Comparison of ENCODE assay signal across 18 cellular contexts in the genomic region with DNA sequence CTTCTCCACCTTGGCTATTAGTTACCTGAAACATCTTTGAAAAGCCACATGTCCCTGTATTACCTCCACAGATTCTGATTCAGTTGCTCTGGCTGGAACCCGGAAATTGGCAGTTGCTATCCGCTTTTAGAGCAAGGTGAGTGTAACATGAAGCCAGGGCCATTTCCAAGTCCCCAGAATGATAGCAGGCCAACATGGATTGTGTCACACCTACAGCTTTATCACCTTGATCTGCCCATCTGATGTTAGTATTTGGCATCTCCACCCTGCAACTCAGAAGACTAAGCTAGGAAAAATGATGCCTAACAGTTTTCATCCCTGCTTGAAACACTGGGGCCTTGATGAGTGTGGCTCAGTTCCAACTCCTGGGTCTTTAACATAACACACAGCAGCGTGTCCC.
"Had no signal": no experiment of that assay in that cellular context is flagged by ENCODE, and none has a peak within 500 bp of the region (broad histone marks: within the 10 kb centered on the region; RNA-seq: fewer than 3 reads in every experiment).

No MANE protein-coding gene starts in this region.

- H3K36me3 ChIP-seq: lower lobe of right lung, right lobe of liver, tibial artery, upper lobe of left lung, uterus had no signal

- H3K4me3 ChIP-seq: psoas muscle, right lobe of liver, tibial artery, uterus had no signal

- H3K27ac ChIP-seq: psoas muscle, right lobe of liver, tibial artery, uterus had no signal

- H3K9me3 ChIP-seq: lower lobe of right lung, psoas muscle, right lobe of liver, tibial artery, upper lobe of left lung, uterus had no signal

- H3K27me3 ChIP-seq: right lobe of liver, tibial artery, upper lobe of left lung, uterus had no signal

- ATAC-seq: esophagus mucosa; left lobe of liver; psoas muscle; right lobe of liver; stimulated activated memory B cell treated with anti-CD40 and anti-IgM and Interleukin-4, amounts not matched to agents 10 μg/mL and 1 μg/mL and 100 μg/mL, for 72 hours had no signal

- H3K9me3 Mint-ChIP-seq: memory B cell; natural killer cell; stimulated activated memory B cell treated with anti-CD40 and anti-IgM and Interleukin-4, amounts not matched to agents 10 μg/mL and 1 μg/mL and 100 μg/mL, for 72 hours; stimulated activated naive CD8-positive, alpha-beta T cell treated with anti-CD3 and anti-CD28 coated beads, Interleukin-15, Interleukin-2, amounts not matched to agents 100 ng/mL and 50 ng/mL, for 24 hours had no signal

- H3K4me1 ChIP-seq: uterus had no signal

- H3K4me3 Mint-ChIP-seq: memory B cell; mesothelial cell of epicardium; stimulated activated memory B cell treated with anti-CD40 and anti-IgM and Interleukin-4, amounts not matched to agents 10 μg/mL and 1 μg/mL and 100 μg/mL, for 72 hours; stimulated activated naive CD8-positive, alpha-beta T cell treated with anti-CD3 and anti-CD28 coated beads, Interleukin-15, Interleukin-2, amounts not matched to agents 100 ng/mL and 50 ng/mL, for 24 hours had no signal

- H3K27ac Mint-ChIP-seq: memory B cell; mesothelial cell of epicardium; natural killer cell; stimulated activated memory B cell treated with anti-CD40 and anti-IgM and Interleukin-4, amounts not matched to agents 10 μg/mL and 1 μg/mL and 100 μg/mL, for 72 hours; stimulated activated naive CD8-positive, alpha-beta T cell treated with anti-CD3 and anti-CD28 coated beads, Interleukin-15, Interleukin-2, amounts not matched to agents 100 ng/mL and 50 ng/mL, for 24 hours had no signal

- H3K36me3 Mint-ChIP-seq: memory B cell, mesothelial cell of epicardium, natural killer cell had no signal

- DNase-seq: cortex of kidney; effector memory CD4-positive, alpha-beta T cell; islet precursor cell; lower lobe of right lung; natural killer cell; psoas muscle; retina; right lobe of liver; stimulated activated CD4-positive, alpha-beta T cell treated with anti-CD3 and anti-CD28 coated beads, Interleukin-4, amount 100 ng/mL, for 24 hours; tibial artery; upper lobe of left lung; uterus had no signal
